Comparison of ENCODE assay signal across 11 cellular contexts in genomic region chr6:137869781-137870180, GRCh38. TPM values are rescaled to one million over a fixed set of nuclear protein-coding genes. Genes with fewer than 3 reads are reported as not detected.
DNase-seq lines count a peak whose midpoint lies in the region; ATAC-seq, FAIRE-seq and TF ChIP-seq lines count a peak whose summit lies in the region.
"Had no signal": no experiment of that assay in that cellular context is flagged by ENCODE, and none has a peak within 500 bp of the region (broad histone marks: within the 10 kb centered on the region; RNA-seq: fewer than 3 reads in every experiment).

No MANE protein-coding gene starts in this region.

- TF ChIP-seq POLR2A in HepG2 (IDR thresholded peaks at IDR 0.05; ENCODE audit: insufficient read depth in 1 of 2, low read depth in 2 of 2, low read length in 2 of 2), result no peak

- H3K36me3 ChIP-seq in HepG2 (replicated peaks in 1 of 2; ENCODE audit: control insufficient read depth in 1 of 2, insufficient read depth in 2 of 2, low read length in 2 of 2) (peaks cover 9 to 35% of the 10 kb centered on the region in 2 experiments), thymus (ENCODE audit: control insufficient read depth, insufficient read depth) (peaks cover 24% of the 10 kb centered on the region), H7 (replicated peaks; ENCODE audit: control insufficient read depth, insufficient read depth, low read length) (no peaks in the 10 kb centered on the region)

- in situ Hi-C loops in HepG2 (cut with HindIII; ENCODE audit: extremely low pct_ligation_motif_present, low pct_unique_long_range_greater_than_20kb), result loop anchor here (5.0 to 10.0 kb wide), 4 partner anchors 65 to 515 kb away; no protein-coding TSS in a partner anchor

- peak overlapping the region; percentile 97 for H3K9ac ChIP-seq in HepG2 (ENCODE audit: insufficient read depth, low read depth, low read length)

- TF ChIP-seq RAD21 in HepG2 (CRISPR knock-in tag; IDR thresholded peaks at IDR 0.05), result no peak

- BruUV-seq in HepG2 (replicated peaks; lab: Mats Ljungman, UMichigan), result no TSS peak

- H3K9me3 ChIP-seq in HepG2 (ENCODE audit: low read length) (no peaks in the 10 kb centered on the region), thymus (ENCODE audit: control insufficient read depth) (peaks cover 1% of the 10 kb centered on the region)
- H3K9me3 ChIP-seq: testis had no signal

- peaks cover 80% of the 10 kb centered on the region for H3K79me2 ChIP-seq in HepG2 (ENCODE audit: insufficient read depth, low read length)

- POLR2A ChIA-PET in HepG2 (lab: Yijun Ruan, JAX), result interaction anchor here (1.0 to 3.8 kb wide), 2 partner anchors 75 to 146 kb away, joined by 3 to 17 read pairs; no protein-coding TSS in a partner anchor

- no peak for TF ChIP-seq CTCF in HepG2 (CRISPR knock-in tag; IDR thresholded peaks at IDR 0.05)

- no peaks in the 10 kb centered on the region; a peak in 1 of 5 replicates for H3K27me3 ChIP-seq in HepG2 (ENCODE audit: control insufficient read depth in 1 of 2, insufficient read depth in 2 of 2, low read length in 2 of 2)
- no peaks in the 10 kb centered on the region for H3K27me3 ChIP-seq in thymus (ENCODE audit: control insufficient read depth, insufficient read depth)
- H3K27me3 ChIP-seq in H7 (ENCODE audit: control insufficient read depth, insufficient read depth, low read length), result peaks cover 19% of the 10 kb centered on the region
- H3K27me3 ChIP-seq: testis had no signal

- H3K27ac ChIP-seq in HepG2 (ENCODE audit: extremely low read length, insufficient read depth, low read length), result peak overlapping the region; percentile 43
- peak overlapping the region; percentile 73 for H3K27ac ChIP-seq in thymus (ENCODE audit: low read depth)
- H3K27ac ChIP-seq: WERI-Rb-1 had no signal

- no peak for FAIRE-seq in HepG2 (lab: Jason Lieb, UNC)

- H3K4me1 ChIP-seq in HepG2 (ENCODE audit: insufficient read depth, low read length) (peaks cover 77% of the 10 kb centered on the region), thymus (ENCODE audit: control insufficient read depth, insufficient read depth, low read length) (peaks cover 30% of the 10 kb centered on the region)

- H4K20me1 ChIP-seq in HepG2 (ENCODE audit: insufficient read depth, low read length), result peaks cover 49% of the 10 kb centered on the region

- peak overlapping the region; percentile 91 for H3K27ac Mint-ChIP-seq in activated naive CD8-positive, alpha-beta T cell treated with anti-CD3 and anti-CD28 coated beads for 36 hours

- peaks cover 24% of the 10 kb centered on the region for H3K4me1 Mint-ChIP-seq in activated T-cell treated with anti-CD3 and anti-CD28 coated beads, Interleukin-2, amount 50 U/mL, for 4 hours (ENCODE audit: low read depth)
- H3K4me1 Mint-ChIP-seq in activated naive CD8-positive, alpha-beta T cell treated with anti-CD3 and anti-CD28 coated beads for 36 hours, result peaks cover 45% of the 10 kb centered on the region

- intact Hi-C loops in HepG2 (cut with micrococcal nuclease; ENCODE audit: unreplicated experiment), result loop anchor here (1.0 to 5.0 kb wide), 2 partner anchors 76 to 238 kb away; partner anchors contain the start of gene PERP

- CTCF ChIA-PET in HepG2 (lab: Yijun Ruan, JAX; ENCODE audit: low intra/inter-chr PET ratio, low total read pairs), result interaction anchor here (8.6 kb wide), 1 partner anchor 163 kb away, joined by 102 read pairs; no protein-coding TSS in a partner anchor

- no peak overlapping the region for H2AFZ ChIP-seq in HepG2 (ENCODE audit: low read length)

- H3K4me2 ChIP-seq in HepG2 (ENCODE audit: low read depth, low read length), result peak overlapping the region; percentile 96

- H3K4me3 Mint-ChIP-seq in activated T-cell treated with anti-CD3 and anti-CD28 coated beads, Interleukin-2, amount 50 U/mL, for 4 hours, result peak overlapping the region; percentile 92
- H3K4me3 Mint-ChIP-seq in activated naive CD8-positive, alpha-beta T cell treated with anti-CD3 and anti-CD28 coated beads for 36 hours, result peak overlapping the region; percentile 100

- TF ChIP-seq EP300 in HepG2 (IDR thresholded peaks at IDR 0.05; ENCODE audit: low read depth in 2 of 2, low read length in 2 of 2), result no peak
- TF ChIP-seq EP300 in HepG2 (CRISPR knock-in tag; IDR thresholded peaks at IDR 0.05; ENCODE audit: borderline replicate concordance), result no peak

- no peak for ATAC-seq in activated T-cell treated with anti-CD3 and anti-CD28 coated beads, Interleukin-2, amount 50 U/mL, for 4 hours
- ATAC-seq in HepG2 (no peak), GM18519 (IDR thresholded peaks at IDR 0.05; ENCODE audit: low FRiP score, unreplicated experiment) (no peak)

- 86% methylated on average over 1 of the region's 1 CpG for WGBS in HepG2 (ENCODE audit: low lambda C conversion rate)
- 94% methylated on average over 1 of the region's 1 CpG for WGBS in thymus

- H3K27me3 Mint-ChIP-seq in activated T-cell treated with anti-CD3 and anti-CD28 coated beads, Interleukin-2, amount 50 U/mL, for 4 hours (ENCODE audit: low read depth), result no peaks in the 10 kb centered on the region
- no peaks in the 10 kb centered on the region for H3K27me3 Mint-ChIP-seq in activated naive CD8-positive, alpha-beta T cell treated with anti-CD3 and anti-CD28 coated beads for 36 hours

- peak overlapping the region; percentile 75 to 100 (median 92) for H3K4me3 ChIP-seq in HepG2 (replicated peaks in 1 of 3; ENCODE audit: insufficient read depth in 1 of 3, low read depth in 2 of 3, low read length in 3 of 3)
- peak overlapping the region; percentile 68 for H3K4me3 ChIP-seq in thymus (ENCODE audit: low read length)
- no peak overlapping the region for H3K4me3 ChIP-seq in H7 (ENCODE audit: insufficient read depth, low read depth, low read length)
- H3K4me3 ChIP-seq: testis had no signal

- peaks cover 59% of the 10 kb centered on the region for H3K36me3 Mint-ChIP-seq in activated T-cell treated with anti-CD3 and anti-CD28 coated beads, Interleukin-2, amount 50 U/mL, for 4 hours (ENCODE audit: insufficient read depth)
- H3K36me3 Mint-ChIP-seq in activated naive CD8-positive, alpha-beta T cell treated with anti-CD3 and anti-CD28 coated beads for 36 hours, result peaks cover 77% of the 10 kb centered on the region

- H3K9me3 Mint-ChIP-seq in activated T-cell treated with anti-CD3 and anti-CD28 coated beads, Interleukin-2, amount 50 U/mL, for 4 hours, result no peaks in the 10 kb centered on the region
- no peaks in the 10 kb centered on the region for H3K9me3 Mint-ChIP-seq in activated naive CD8-positive, alpha-beta T cell treated with anti-CD3 and anti-CD28 coated beads for 36 hours

- DNase-seq in activated T-cell treated with anti-CD3 and anti-CD28 coated beads, Interleukin-2, amount 50 U/mL, for 4 hours, result no peak
- no peak for DNase-seq in activated T-cell treated with anti-CD3 and anti-CD28 coated beads for 4 hours
- no peak for DNase-seq in activated naive CD8-positive, alpha-beta T cell treated with anti-CD3 and anti-CD28 coated beads for 36 hours
- no peak for DNase-seq in HepG2 (ENCODE audit: low spot score)
- DNase-seq in H7, result no peak
- DNase-seq in stimulated activated CD4-positive, alpha-beta T cell treated with anti-CD3 and anti-CD28 coated beads, Interleukin-2, amount 100 ng/mL, for 48 hours, result no peak
- DNase-seq: NCI-H748 treated with DMSO at 0.1 percent for 48 hours, testis, WERI-Rb-1 had no signal

TF ChIP-seq in HepG2, 621 proteins besides CTCF, POLR2A, EP300 and RAD21 (continues in another document):
- no peak for TF ChIP-seq ZBTB43 (CRISPR knock-in tag; conservative IDR thresholded peaks at IDR 0.05)
- TF ChIP-seq PHF21A (CRISPR knock-in tag; IDR thresholded peaks at IDR 0.05), result 0 out of 2 replicates have a peak, but pooled peaks have one; percentile 31
- TF ChIP-seq KLF15 (CRISPR knock-in tag; IDR thresholded peaks at IDR 0.05; ENCODE audit: borderline replicate concordance), result no peak
- TF ChIP-seq PAWR (CRISPR knock-in tag; IDR thresholded peaks at IDR 0.05; ENCODE audit: borderline replicate concordance), result no peak

RNA-seq across cellular contexts. Expression of gene TNFAIP3, which starts 2.7 kb away (rescaled TPM):
- 100 to 1,000 TPM; 254 to 441 (median 334) TPM for total RNA-seq in activated T-cell treated with anti-CD3 and anti-CD28 coated beads, Interleukin-2, amount 50 U/mL, for 4 hours
- total RNA-seq in activated naive CD8-positive, alpha-beta T cell treated with anti-CD3 and anti-CD28 coated beads for 36 hours, result 100 to 1,000 TPM; 214 to 222 TPM
- total RNA-seq in HepG2 (2016; rRNA removed; fragmentation: Illumina TruSeq; extraction: Trizol), result 24.7 and 28.2 TPM in 2 replicates
- total RNA-seq in HepG2 (2016; cell fraction: cytosol; rRNA removed; fragmentation: Illumina TruSeq; extraction: Trizol; ENCODE audit: low read depth), result 2.2 and 2.6 TPM in 2 replicates
- 18.9 and 27.7 TPM in 2 replicates for total RNA-seq in HepG2 (2016; cell fraction: insoluble cytoplasmic fraction; rRNA removed; fragmentation: Illumina TruSeq; extraction: Trizol)
- total RNA-seq in HepG2 (2016; cell fraction: membrane; rRNA removed; fragmentation: Illumina TruSeq; extraction: Trizol), result 8.2 and 8.6 TPM in 2 replicates
- total RNA-seq in HepG2 (2016; cell fraction: nucleus; rRNA removed; fragmentation: Illumina TruSeq; extraction: Trizol), result 61.9 and 64.1 TPM in 2 replicates
- polyA plus RNA-seq in HepG2 (2011; rRNA removed), result 47.1 and 49.6 TPM in 2 replicates
- 22.2 and 24.7 TPM in 2 replicates for polyA plus RNA-seq in HepG2 (2011; cell fraction: cytosol; rRNA removed)
- polyA plus RNA-seq in HepG2 (2011; cell fraction: nucleus; rRNA removed), result 144 and 150 TPM in 2 replicates
- polyA plus RNA-seq in HepG2 (2012), result 30.0 and 33.6 TPM in 2 replicates
- polyA plus RNA-seq in HepG2 (2016; cell fraction: cytosol; fragmentation: Illumina TruSeq; extraction: Trizol; ENCODE audit: low read depth), result 1.00 and 1.1 TPM in 2 replicates
- polyA plus RNA-seq in HepG2 (2016; cell fraction: insoluble cytoplasmic fraction; fragmentation: Illumina TruSeq; extraction: Trizol; ENCODE audit: low read depth), result 21.4 and 27.8 TPM in 2 replicates
- 3.4 and 4.2 TPM in 2 replicates for polyA plus RNA-seq in HepG2 (2016; cell fraction: membrane; fragmentation: Illumina TruSeq; extraction: Trizol; ENCODE audit: low read depth)
- 121 and 138 TPM in 2 replicates for polyA plus RNA-seq in HepG2 (2016; cell fraction: nucleus; fragmentation: Illumina TruSeq; extraction: Trizol; ENCODE audit: insufficient read depth, low read depth)
- 2.9 and 35.1 TPM in 2 replicates for polyA minus RNA-seq in HepG2 (2011; rRNA and poly(A)+ RNA removed; ENCODE audit: low replicate concordance)
- polyA minus RNA-seq in HepG2 (2011; cell fraction: cytosol; rRNA and poly(A)+ RNA removed), result 30.0 and 32.5 TPM in 2 replicates
- 52.7 and 61.8 TPM in 2 replicates for polyA minus RNA-seq in HepG2 (2011; cell fraction: nucleus; rRNA and poly(A)+ RNA removed)
- 85.8 TPM for polyA plus RNA-seq in thymus
- total RNA-seq in H7 (2014; rRNA removed; shearing (Covaris generic)), result 1.2 and 1.7 TPM in 2 replicates
